In genomic region chr3:101100361-101101009, GRCh38 we compare ENCODE assay signal across 34 cellular contexts.
"Had no signal": no experiment of that assay in that cellular context is flagged by ENCODE, and none has a peak within 500 bp of the region (broad histone marks: within the 10 kb centered on the region; RNA-seq: fewer than 3 reads in every experiment).

No MANE protein-coding gene starts in this region.

- H3K36me3 ChIP-seq: MG63 had no signal

- H3K9ac ChIP-seq: KMS-11 had no signal

- H3K4me3 ChIP-seq: MG63 had no signal

- DNase-seq: Karpas-422, Kasumi-1, KG1, MG63, MV-4-11, NCI-H1048, NCI-H1092, NCI-H1092 treated with DMSO at 0.1 percent for 48 hours, NCI-H1105, NCI-H1105 treated with DMSO at 0.1 percent for 48 hours, NCI-H1417, NCI-H1417 treated with DMSO at 0.1 percent for 48 hours, NCI-H1436, NCI-H1436 treated with DMSO at 0.1 percent for 48 hours, NCI-H146, NCI-H1694, NCI-H1694 treated with DMSO at 0.1 percent for 48 hours, NCI-H187, NCI-H187 treated with DMSO at 0.1 percent for 48 hours, NCI-H1930, NCI-H2029, NCI-H2029 treated with DMSO at 0.1 percent for 48 hours, NCI-H2081, NCI-H2081 treated with DMSO at 0.1 percent for 48 hours, NCI-H2107, NCI-H2171, NCI-H2171 treated with DMSO at 0.1 percent for 48 hours, NCI-H2227 treated with DMSO at 0.1 percent for 48 hours, NCI-H226, NCI-H345, NCI-H446, NCI-H446 treated with DMSO at 0.1 percent for 48 hours, NCI-H510A had no signal

- H3K9me3 ChIP-seq: MG63 had no signal

- H3K27ac ChIP-seq: KMS-11 had no signal

- H3K4me2 ChIP-seq: KMS-11 had no signal

- H3K27me3 ChIP-seq: MG63 had no signal
